9 cellular contexts compared by ENCODE assay signal in genomic region chr11:107840120-107840479, GRCh38. TPM values are rescaled to one million over a fixed set of nuclear protein-coding genes. Genes with fewer than 3 reads are reported as not detected.
DNase-seq lines count a peak whose midpoint lies in the region; ATAC-seq and TF ChIP-seq lines count a peak whose summit lies in the region.
"Had no signal": no experiment of that assay in that cellular context is flagged by ENCODE, and none has a peak within 500 bp of the region (broad histone marks: within the 10 kb centered on the region; RNA-seq: fewer than 3 reads in every experiment).

No MANE protein-coding gene starts in this region.

- DNase-seq in activated B cell treated with CpG ODN at 0.5 μM for 24 hours (no peak), kidney glomerular epithelial cell (lab: John Stamatoyannopoulos, UW) (peak; percentile 71), kidney tubule cell (ENCODE audit: low spot score) (no peak), DMS153 treated with DMSO at 0.1 percent for 48 hours (lab: John Stamatoyannopoulos, UW; ENCODE audit: unreplicated experiment) (no peak), NCI-H1436 treated with DMSO at 0.1 percent for 48 hours (lab: John Stamatoyannopoulos, UW) (no peak), Karpas-422 (no peak)

- ATAC-seq in GM18519 (IDR thresholded peaks at IDR 0.05; ENCODE audit: low FRiP score, unreplicated experiment) (peak; percentile 12), HG02840 (IDR thresholded peaks at IDR 0.05; ENCODE audit: low FRiP score, unreplicated experiment) (peak; percentile 7), activated B cell treated with CpG ODN at 0.5 μM for 24 hours (ENCODE audit: low read depth) (no peak)

- H3K4me2 ChIP-seq in Karpas-422 (ENCODE audit: low read depth, low read length, poor library complexity, severe bottlenecking) = no peak overlapping the region

- H3K9me3 ChIP-seq in Karpas-422 (ENCODE audit: low read length) = no peaks in the 10 kb centered on the region
- H3K9me3 ChIP-seq: pancreas had no signal

- H3K9me2 ChIP-seq in Karpas-422 (replicated peaks; ENCODE audit: insufficient read depth, low read length) = no peaks in the 10 kb centered on the region

- TF ChIP-seq CTCF in activated B cell treated with CpG ODN at 0.5 μM for 24 hours (IDR thresholded peaks at IDR 0.05) = no peak

- peaks cover 9% of the 10 kb centered on the region for H3K36me3 Mint-ChIP-seq in activated B cell treated with CpG ODN at 0.5 μM for 24 hours (ENCODE audit: low read depth)

- peaks cover 94% of the 10 kb centered on the region for H3K79me2 ChIP-seq in Karpas-422 (ENCODE audit: low read length)

- H3K9me3 Mint-ChIP-seq in activated B cell treated with CpG ODN at 0.5 μM for 24 hours = no peaks in the 10 kb centered on the region

- H4K20me1 ChIP-seq in Karpas-422 (ENCODE audit: insufficient read depth, low read depth, low read length) = peaks cover 25% of the 10 kb centered on the region

- H3K27me3 ChIP-seq in Karpas-422 (ENCODE audit: low read length) = no peaks in the 10 kb centered on the region
- H3K27me3 ChIP-seq: pancreas had no signal

- no peak overlapping the region for H3K9ac ChIP-seq in Karpas-422 (ENCODE audit: low read length)

- peak overlapping the region; percentile 29 for H3K4me3 Mint-ChIP-seq in activated B cell treated with CpG ODN at 0.5 μM for 24 hours

- intact Hi-C loops in activated B cell treated with CpG ODN at 0.5 μM for 24 hours (cut with micrococcal nuclease) = loop anchor here (1.0 to 2.0 kb wide), 3 partner anchors 15 to 275 kb away; partner anchors contain the start of genes ALKBH8 and SLC35F2

- H3K4me1 ChIP-seq in Karpas-422 (ENCODE audit: low read length) = peaks cover 27% of the 10 kb centered on the region
- H3K4me1 ChIP-seq: pancreas had no signal

- peaks cover 35% of the 10 kb centered on the region for H3K4me1 Mint-ChIP-seq in activated B cell treated with CpG ODN at 0.5 μM for 24 hours

- H3K27ac ChIP-seq in Karpas-422 (ENCODE audit: low read length) = no peak overlapping the region

- no peaks in the 10 kb centered on the region for H3K27me3 Mint-ChIP-seq in activated B cell treated with CpG ODN at 0.5 μM for 24 hours

- POLR2A ChIA-PET in activated B cell treated with CpG ODN at 0.5 μM for 24 hours (lab: Charles Lee) = interaction anchor here (0.6 to 1.9 kb wide), 4 partner anchors 13 to 169 kb away, joined by 3 to 6 read pairs (median 4); partner anchors contain the start of genes CUL5 and SLC35F2

- CTCF ChIA-PET in activated B cell treated with CpG ODN at 0.5 μM for 24 hours (lab: Charles Lee) = interaction anchor here (1.4 kb wide), 1 partner anchor 12 kb away, joined by 7 read pairs; no protein-coding TSS in a partner anchor

- peaks cover under 1% of the 10 kb centered on the region; the same call in 1 of the 2 replicates for H3K36me3 ChIP-seq in Karpas-422 (ENCODE audit: insufficient read depth, low read length)
- H3K36me3 ChIP-seq: pancreas had no signal

- no peak overlapping the region for H3K4me3 ChIP-seq in Karpas-422 (ENCODE audit: low read length)
- H3K4me3 ChIP-seq: pancreas had no signal

- no peak overlapping the region for H2AFZ ChIP-seq in Karpas-422 (ENCODE audit: low read length)

- H3K27ac Mint-ChIP-seq in activated B cell treated with CpG ODN at 0.5 μM for 24 hours = peak overlapping the region; percentile 90

RNA-seq across cellular contexts. Expression of gene SLC35F2, which starts 18.5 kb away (rescaled TPM):
- total RNA-seq in activated B cell treated with CpG ODN at 0.5 μM for 24 hours = 20.5 and 21.9 TPM in 2 replicates
- 115 and 135 TPM in 2 replicates for total RNA-seq in Karpas-422 (2014; rRNA removed; shearing (Covaris generic); ENCODE audit: low replicate concordance)
